ENCODE assay signal across 20 cellular contexts in genomic region chr16:57138281-57138935, GRCh38. TPM values are rescaled to one million over a fixed set of nuclear protein-coding genes. Genes with fewer than 3 reads are reported as not detected.
A peak's percentile ranks its signal among the peaks of the same experiment; 100 is the strongest.
DNase-seq lines count a peak whose midpoint lies in the region; ATAC-seq and TF ChIP-seq lines count a peak whose summit lies in the region.
"Had no signal": no experiment of that assay in that cellular context is flagged by ENCODE, and none has a peak within 500 bp of the region (broad histone marks: within the 10 kb centered on the region; RNA-seq: fewer than 3 reads in every experiment).

No MANE protein-coding gene starts in this region.

- no peak for TF ChIP-seq CTCF in lower lobe of right lung (IDR thresholded peaks at IDR 0.05)

- H3K27ac ChIP-seq in lower lobe of right lung (peak overlapping the region; percentile 53), substantia nigra (ENCODE audit: low read depth, low read length, poor library complexity, severe bottlenecking) (peak overlapping the region; percentile 69)
- H3K27ac ChIP-seq: C4-2B, foreskin keratinocyte, parathyroid adenoma, SJSA1 had no signal

- no peaks in the 10 kb centered on the region for H3K9me3 Mint-ChIP-seq in T-helper 2 cell treated with Interferon-gamma antibody and Interleukin-4, amounts not matched to agents 5 μg/mL and 100 μg/mL, for 36 hours
- no peaks in the 10 kb centered on the region for H3K9me3 Mint-ChIP-seq in activated T-helper 17 cell treated with anti-CD3 and anti-CD28 coated beads, Interleukin-2, amount 50 U/mL, for 72 hours
- H3K9me3 Mint-ChIP-seq: activated CD4-positive, alpha-beta T cell treated with anti-CD3 and anti-CD28 coated beads, Interleukin-2, amount 10 ng/mL, durations not matched to agents 24 days and 14 days had no signal

- H3K4me3 ChIP-seq in lower lobe of right lung = no peak overlapping the region
- H3K4me3 ChIP-seq: HAP-1, SJSA1, skin epidermis had no signal

- no peak for ATAC-seq in activated T-helper 17 cell treated with anti-CD3 and anti-CD28 coated beads, Interleukin-2, amount 50 U/mL, for 72 hours (replicated peaks)
- ATAC-seq in lower lobe of right lung (no peak), HG03439 (IDR thresholded peaks at IDR 0.05; ENCODE audit: unreplicated experiment) (no peak)
- ATAC-seq: foreskin keratinocyte, PC-3 had no signal

- no peaks in the 10 kb centered on the region for H3K9me3 ChIP-seq in lower lobe of right lung
- H3K9me3 ChIP-seq: HAP-1, SJSA1 had no signal

- no peaks in the 10 kb centered on the region for H3K27me3 Mint-ChIP-seq in T-helper 2 cell treated with Interferon-gamma antibody and Interleukin-4, amounts not matched to agents 5 μg/mL and 100 μg/mL, for 36 hours (ENCODE audit: low read depth)
- no peaks in the 10 kb centered on the region for H3K27me3 Mint-ChIP-seq in activated T-helper 17 cell treated with anti-CD3 and anti-CD28 coated beads, Interleukin-2, amount 50 U/mL, for 72 hours
- H3K27me3 Mint-ChIP-seq: activated CD4-positive, alpha-beta T cell treated with anti-CD3 and anti-CD28 coated beads, Interleukin-2, amount 10 ng/mL, durations not matched to agents 24 days and 14 days had no signal

- no peaks in the 10 kb centered on the region for H3K27me3 ChIP-seq in lower lobe of right lung (ENCODE audit: low read depth)
- H3K27me3 ChIP-seq: foreskin keratinocyte, SJSA1 had no signal

- no peak for DNase-seq in T-helper 2 cell treated with Interferon-gamma antibody and Interleukin-4, amounts not matched to agents 5 μg/mL and 100 μg/mL, for 36 hours (ENCODE audit: low spot score)
- no peak for DNase-seq in T-helper 2 cell
- no peak for DNase-seq in lower lobe of right lung
- DNase-seq in substantia nigra (lab: John Stamatoyannopoulos, UW) = no peak
- DNase-seq in NCI-H2029 (lab: John Stamatoyannopoulos, UW) = no peak
- DNase-seq in NCI-H510A treated with DMSO at 0.1 percent for 48 hours (lab: John Stamatoyannopoulos, UW) = no peak
- DNase-seq: activated CD4-positive, alpha-beta T cell treated with anti-CD3 and anti-CD28 coated beads, Interleukin-2, amount 10 ng/mL, durations not matched to agents 24 days and 14 days; DMS79; foreskin keratinocyte; NCI-H1417; NCI-H2171; NCI-H748 treated with DMSO at 0.1 percent for 48 hours; PC-3 had no signal

- intact Hi-C loops in lower lobe of right lung (cut with DNase I) = no loop called here

- peak overlapping the region; percentile 15 for H3K27ac Mint-ChIP-seq in T-helper 2 cell treated with Interferon-gamma antibody and Interleukin-4, amounts not matched to agents 5 μg/mL and 100 μg/mL, for 36 hours
- H3K27ac Mint-ChIP-seq in activated T-helper 17 cell treated with anti-CD3 and anti-CD28 coated beads, Interleukin-2, amount 50 U/mL, for 72 hours = peak overlapping the region; percentile 61
- H3K27ac Mint-ChIP-seq: activated CD4-positive, alpha-beta T cell treated with anti-CD3 and anti-CD28 coated beads, Interleukin-2, amount 10 ng/mL, durations not matched to agents 24 days and 14 days had no signal

- H3K4me1 ChIP-seq in lower lobe of right lung = peaks cover 49% of the 10 kb centered on the region
- H3K4me1 ChIP-seq: foreskin keratinocyte, HAP-1, parathyroid adenoma, SJSA1 had no signal

- H3K4me3 Mint-ChIP-seq in T-helper 2 cell treated with Interferon-gamma antibody and Interleukin-4, amounts not matched to agents 5 μg/mL and 100 μg/mL, for 36 hours = no peak overlapping the region
- H3K4me3 Mint-ChIP-seq in activated T-helper 17 cell treated with anti-CD3 and anti-CD28 coated beads, Interleukin-2, amount 50 U/mL, for 72 hours = no peak overlapping the region
- H3K4me3 Mint-ChIP-seq: activated CD4-positive, alpha-beta T cell treated with anti-CD3 and anti-CD28 coated beads, Interleukin-2, amount 10 ng/mL, durations not matched to agents 24 days and 14 days had no signal

- peaks cover 8% of the 10 kb centered on the region for H3K36me3 ChIP-seq in lower lobe of right lung
- H3K36me3 ChIP-seq: HAP-1 had no signal

- peaks cover 32% of the 10 kb centered on the region for H3K4me1 Mint-ChIP-seq in T-helper 2 cell treated with Interferon-gamma antibody and Interleukin-4, amounts not matched to agents 5 μg/mL and 100 μg/mL, for 36 hours (ENCODE audit: low read depth)
- H3K4me1 Mint-ChIP-seq in activated T-helper 17 cell treated with anti-CD3 and anti-CD28 coated beads, Interleukin-2, amount 50 U/mL, for 72 hours = peaks cover 21% of the 10 kb centered on the region

- no peaks in the 10 kb centered on the region for H3K36me3 Mint-ChIP-seq in T-helper 2 cell treated with Interferon-gamma antibody and Interleukin-4, amounts not matched to agents 5 μg/mL and 100 μg/mL, for 36 hours (ENCODE audit: low read depth)
- no peaks in the 10 kb centered on the region for H3K36me3 Mint-ChIP-seq in activated T-helper 17 cell treated with anti-CD3 and anti-CD28 coated beads, Interleukin-2, amount 50 U/mL, for 72 hours (ENCODE audit: low read depth)

RNA-seq across cellular contexts. Expression of gene CPNE2, which starts 46.0 kb away (rescaled TPM):
- 1 to 10 TPM; 3.8 to 4.4 TPM for total RNA-seq in activated T-helper 17 cell treated with anti-CD3 and anti-CD28 coated beads, Interleukin-2, amount 50 U/mL, for 72 hours
- 55.3 TPM for total RNA-seq in lower lobe of right lung

RNA-seq across cellular contexts. Expression of gene PSME3IP1, which starts 47.4 kb away (rescaled TPM):
- 100 to 1,000 TPM in 1 of 2 donors, 10 to 100 TPM in 1; 79.0 to 103 TPM for total RNA-seq in activated T-helper 17 cell treated with anti-CD3 and anti-CD28 coated beads, Interleukin-2, amount 50 U/mL, for 72 hours
- total RNA-seq in lower lobe of right lung = 79.8 TPM

RNA-seq across cellular contexts. Expression of gene RSPRY1, which starts 47.7 kb away (rescaled TPM):
- 10 to 100 TPM; 34.1 to 37.4 TPM for total RNA-seq in activated T-helper 17 cell treated with anti-CD3 and anti-CD28 coated beads, Interleukin-2, amount 50 U/mL, for 72 hours
- total RNA-seq in lower lobe of right lung = 34.9 TPM

Comparison
In these comparisons a context has a peak if more than half of its experiments do, and no peak if none do; other contexts are left out.
1. RNA of gene CPNE2, which starts 46.0 kb away (total RNA-seq): 55.3 TPM in lower lobe of right lung (single experiment); 3.8 to 4.4 TPM in activated T-helper 17 cell treated with anti-CD3 and anti-CD28 coated beads, Interleukin-2, amount 50 U/mL, for 72 hours; every median in the first group is over 10 times any median in the second.